ENCODE assay signal across 8 cellular contexts in genomic region chr6:52020961-52021570, GRCh38.
A peak's percentile ranks its signal among the peaks of the same experiment; 100 is the strongest.
DNase-seq lines count a peak whose midpoint lies in the region; ATAC-seq, FAIRE-seq and TF ChIP-seq lines count a peak whose summit lies in the region.

No MANE protein-coding gene starts in this region.

- TF ChIP-seq CTCF in C4-2B (conservative IDR thresholded peaks at IDR 0.05) (peak; percentile 81), Peyer's patch (IDR thresholded peaks at IDR 0.05) (peak; percentile 44 to 83 (median 76)), omental fat pad (IDR thresholded peaks at IDR 0.05) (no peak)

- H3K27me3 ChIP-seq in Peyer's patch (no peaks in the 10 kb centered on the region), small intestine (ENCODE audit: control insufficient read depth in 2 of 2, insufficient read depth in 2 of 2, low read length in 2 of 2) (no peaks in the 10 kb centered on the region)

- TF ChIP-seq POLR2A in Peyer's patch (IDR thresholded peaks at IDR 0.05): no peak

- WGBS in small intestine, 3 donors: 88 to 94% (median 91%) methylated on average over 2 of the region's 2 CpGs

- H3K4me3 ChIP-seq in Peyer's patch (no peak overlapping the region), small intestine (ENCODE audit: low read depth in 1 of 2, low read length in 2 of 2) (no peak overlapping the region)

- no peak overlapping the region for H3K27ac ChIP-seq in C4-2B
- no peak overlapping the region for H3K27ac ChIP-seq in Peyer's patch
- no peak overlapping the region for H3K27ac ChIP-seq in small intestine (ENCODE audit: low read depth in 1 of 2, low read length in 1 of 2)

- FAIRE-seq in small intestine (lab: Jason Lieb, UNC): peak; percentile 96

- H3K4me1 ChIP-seq in Peyer's patch (no peaks in the 10 kb centered on the region), small intestine (ENCODE audit: control insufficient read depth in 2 of 2, insufficient read depth in 1 of 2, low read depth in 1 of 2, low read length in 1 of 2) (peaks cover 0 to 5% of the 10 kb centered on the region in 2 donors)

- ATAC-seq in GM21723 (IDR thresholded peaks at IDR 0.05; ENCODE audit: unreplicated experiment): peak; percentile 52
- no peak for ATAC-seq in GM18498 (IDR thresholded peaks at IDR 0.05; ENCODE audit: unreplicated experiment)
- no peak for ATAC-seq in omental fat pad (ENCODE audit: low FRiP score)

- no peaks in the 10 kb centered on the region for H3K36me3 ChIP-seq in Peyer's patch
- H3K36me3 ChIP-seq in small intestine (ENCODE audit: control insufficient read depth in 2 of 2, insufficient read depth in 2 of 2, low read length in 2 of 2): no peaks in the 10 kb centered on the region

- H3K9me3 ChIP-seq in Peyer's patch: no peaks in the 10 kb centered on the region
- no peaks in the 10 kb centered on the region for H3K9me3 ChIP-seq in small intestine (ENCODE audit: control insufficient read depth, low read depth)

- no peak for DNase-seq in Peyer's patch
- peak; percentile 7 for DNase-seq in fibroblast of gingiva (ENCODE audit: low read depth)
- peak; percentile 33 for DNase-seq in small intestine
- DNase-seq in KG1 (lab: John Stamatoyannopoulos, UW): no peak
- DNase-seq in omental fat pad (ENCODE audit: low spot score): no peak

Comparison
In these comparisons a context has a peak if more than half of its experiments do, and no peak if none do; other contexts are left out.
1. CTCF ChIP-seq: peak in C4-2B (single experiment) and Peyer's patch (6 of 6); none in omental fat pad (0 of 3).
2. DNase-seq: peak in fibroblast of gingiva (single experiment) and small intestine (single experiment); none in Peyer's patch (0 of 3), KG1 (single experiment) and omental fat pad (single experiment).